8 cellular contexts compared by ENCODE assay signal in the genomic region with DNA sequence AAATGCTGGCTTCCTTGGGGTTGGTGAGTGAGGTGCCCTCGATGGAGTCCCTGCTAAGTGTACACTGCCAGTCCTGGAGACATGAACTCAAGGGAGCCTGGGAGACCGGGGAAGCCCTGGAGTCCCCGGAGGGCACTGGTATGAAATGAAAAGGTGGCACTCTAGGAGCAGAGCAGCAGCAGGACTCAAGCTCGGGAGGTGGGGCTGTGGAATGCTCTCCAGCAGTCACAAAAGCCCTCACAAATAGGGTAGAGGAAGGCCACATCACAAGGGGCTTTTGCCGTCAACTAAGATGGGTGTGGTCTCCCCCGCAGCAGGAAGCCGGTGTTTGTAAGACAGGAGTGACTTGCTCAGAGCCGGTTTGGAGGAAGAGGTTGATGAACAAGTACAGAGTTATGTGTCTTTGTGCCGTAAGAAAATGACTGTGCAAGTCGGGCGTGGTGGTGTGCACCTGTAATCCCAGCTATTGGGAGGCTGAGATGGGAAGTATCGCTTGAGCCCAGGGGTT. TPM values are rescaled to one million over a fixed set of nuclear protein-coding genes. Genes with fewer than 3 reads are reported as not detected.
DNase-seq lines count a peak whose midpoint lies in the region; ATAC-seq, FAIRE-seq and TF ChIP-seq lines count a peak whose summit lies in the region.

No MANE protein-coding gene starts in this region.

- CTCF ChIA-PET in WTC11 (lab: Charles Lee), result no interaction called here

- H3K4me3 ChIP-seq in thyroid gland (replicated peaks in 1 of 3), result no peak overlapping the region

- no peaks in the 10 kb centered on the region for H3K9me3 Mint-ChIP-seq in WTC11
- H3K9me3 Mint-ChIP-seq in activated naive CD8-positive, alpha-beta T cell treated with anti-CD3 and anti-CD28 coated beads for 36 hours, result no peaks in the 10 kb centered on the region

- ATAC-seq in WTC11, result peak; percentile 41; the same call in 1 of the 2 replicates
- no peak for ATAC-seq in HG02938 (IDR thresholded peaks at IDR 0.05; ENCODE audit: unreplicated experiment)

- 0 out of 2 replicates have a peak overlapping the region, but pooled peaks have one; percentile 45 for H3K27ac Mint-ChIP-seq in WTC11
- peak overlapping the region; percentile 83 for H3K27ac Mint-ChIP-seq in activated naive CD8-positive, alpha-beta T cell treated with anti-CD3 and anti-CD28 coated beads for 36 hours

- H3K27me3 Mint-ChIP-seq in WTC11 (ENCODE audit: low read depth), result no peaks in the 10 kb centered on the region
- H3K27me3 Mint-ChIP-seq in activated naive CD8-positive, alpha-beta T cell treated with anti-CD3 and anti-CD28 coated beads for 36 hours, result no peaks in the 10 kb centered on the region

- H3K36me3 Mint-ChIP-seq in WTC11, result no peaks in the 10 kb centered on the region
- H3K36me3 Mint-ChIP-seq in activated naive CD8-positive, alpha-beta T cell treated with anti-CD3 and anti-CD28 coated beads for 36 hours, result no peaks in the 10 kb centered on the region

- H3K9me3 ChIP-seq in thyroid gland, result no peaks in the 10 kb centered on the region

- no peak for TF ChIP-seq POLR2A in GM12891 (IDR thresholded peaks at IDR 0.05; ENCODE audit: low read depth, low read length)
- TF ChIP-seq POLR2A in thyroid gland (IDR thresholded peaks at IDR 0.05), result no peak

- H3K4me3 Mint-ChIP-seq in WTC11, result no peak overlapping the region
- peak overlapping the region; percentile 66 for H3K4me3 Mint-ChIP-seq in activated naive CD8-positive, alpha-beta T cell treated with anti-CD3 and anti-CD28 coated beads for 36 hours

- H3K4me1 ChIP-seq in thyroid gland, result no peaks in the 10 kb centered on the region

- peak; percentile 55 for FAIRE-seq in GM12891 (lab: Jason Lieb, UNC)

- no peaks in the 10 kb centered on the region for H3K36me3 ChIP-seq in thyroid gland

- H3K4me1 Mint-ChIP-seq in WTC11, result peaks cover 5% of the 10 kb centered on the region; the same call in 1 of the 2 replicates
- peaks cover 44% of the 10 kb centered on the region for H3K4me1 Mint-ChIP-seq in activated naive CD8-positive, alpha-beta T cell treated with anti-CD3 and anti-CD28 coated beads for 36 hours

- no peak overlapping the region for H3K27ac ChIP-seq in thyroid gland

- 43 to 47% methylated on average over 12 of the region's 12 CpGs for WGBS in thyroid gland, 2 donors

- intact Hi-C loops in thyroid gland (cut with DNase I), result no loop called here

- POLR2A ChIA-PET in WTC11 (lab: Charles Lee), result interaction anchor here (0.7 kb wide), 1 partner anchor 308 kb away, joined by 3 read pairs; no protein-coding TSS in a partner anchor

- TF ChIP-seq CTCF in WTC11 (IDR thresholded peaks at IDR 0.05) (no peak), thyroid gland (IDR thresholded peaks at IDR 0.05) (no peak)

- H3K27me3 ChIP-seq in thyroid gland, result no peaks in the 10 kb centered on the region

- no peak for DNase-seq in GM12891 (ENCODE audit: insufficient read length, low spot score)
- DNase-seq in WTC11 (ENCODE audit: low spot score), result no peak
- peak; percentile 62 for DNase-seq in activated naive CD8-positive, alpha-beta T cell treated with anti-CD3 and anti-CD28 coated beads for 36 hours
- peak; percentile 25 to 35 for DNase-seq in stimulated activated CD4-positive, alpha-beta T cell treated with anti-CD3 and anti-CD28 coated beads, Interleukin-12 subunit alpha, Interleukin-12 subunit beta, amount 100 ng/mL, for 24 hours (ENCODE audit: low read depth in 2 of 2)
- DNase-seq in NCI-H146 treated with DMSO at 0.1 percent for 48 hours (lab: John Stamatoyannopoulos, UW; ENCODE audit: unreplicated experiment), result no peak
- no peak for DNase-seq in occipital lobe (lab: John Stamatoyannopoulos, UW)
- DNase-seq in thyroid gland, result no peak

TF ChIP-seq in GM12891, 5 proteins besides CTCF, POLR2A, EP300 and RAD21:
- no peak for TF ChIP-seq POLR2AphosphoS5 (IDR thresholded peaks at IDR 0.05; ENCODE audit: low read depth, low read length)
TF ChIP-seq in GM12891: peak in this region for 0.

TF ChIP-seq in WTC11, 78 proteins besides CTCF, POLR2A, EP300 and RAD21 (continues in another document):
- TF ChIP-seq CREB1 (CRISPR knock-in tag; IDR thresholded peaks at IDR 0.05) (no peak), NR2C2 (CRISPR knock-in tag; IDR thresholded peaks at IDR 0.05) (no peak), GTF2I (CRISPR knock-in tag; conservative IDR thresholded peaks at IDR 0.05) (no peak), NFATC4 (CRISPR knock-in tag; IDR thresholded peaks at IDR 0.05) (no peak), NFE2L1 (CRISPR knock-in tag; IDR thresholded peaks at IDR 0.05) (no peak), MXD4 (CRISPR knock-in tag; IDR thresholded peaks at IDR 0.05; ENCODE audit: borderline replicate concordance) (no peak), GABPB1 (CRISPR knock-in tag; IDR thresholded peaks at IDR 0.05) (no peak)
- TF ChIP-seq, protein P1, sequence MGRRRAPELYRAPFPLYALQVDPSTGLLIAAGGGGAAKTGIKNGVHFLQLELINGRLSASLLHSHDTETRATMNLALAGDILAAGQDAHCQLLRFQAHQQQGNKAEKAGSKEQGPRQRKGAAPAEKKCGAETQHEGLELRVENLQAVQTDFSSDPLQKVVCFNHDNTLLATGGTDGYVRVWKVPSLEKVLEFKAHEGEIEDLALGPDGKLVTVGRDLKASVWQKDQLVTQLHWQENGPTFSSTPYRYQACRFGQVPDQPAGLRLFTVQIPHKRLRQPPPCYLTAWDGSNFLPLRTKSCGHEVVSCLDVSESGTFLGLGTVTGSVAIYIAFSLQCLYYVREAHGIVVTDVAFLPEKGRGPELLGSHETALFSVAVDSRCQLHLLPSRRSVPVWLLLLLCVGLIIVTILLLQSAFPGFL (CRISPR knock-in tag; IDR thresholded peaks at IDR 0.05; ENCODE audit: borderline replicate concordance), result no peak
- TF ChIP-seq, protein P2, sequence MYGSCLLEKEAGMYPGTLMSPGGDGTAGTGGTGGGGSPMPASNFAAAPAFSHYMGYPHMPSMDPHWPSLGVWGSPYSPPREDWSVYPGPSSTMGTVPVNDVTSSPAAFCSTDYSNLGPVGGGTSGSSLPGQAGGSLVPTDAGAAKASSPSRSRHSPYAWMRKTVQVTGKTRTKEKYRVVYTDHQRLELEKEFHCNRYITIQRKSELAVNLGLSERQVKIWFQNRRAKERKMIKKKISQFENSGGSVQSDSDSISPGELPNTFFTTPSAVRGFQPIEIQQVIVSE (CRISPR knock-in tag; IDR thresholded peaks at IDR 0.05; ENCODE audit: borderline replicate concordance), result no peak
- TF ChIP-seq, protein P3, sequence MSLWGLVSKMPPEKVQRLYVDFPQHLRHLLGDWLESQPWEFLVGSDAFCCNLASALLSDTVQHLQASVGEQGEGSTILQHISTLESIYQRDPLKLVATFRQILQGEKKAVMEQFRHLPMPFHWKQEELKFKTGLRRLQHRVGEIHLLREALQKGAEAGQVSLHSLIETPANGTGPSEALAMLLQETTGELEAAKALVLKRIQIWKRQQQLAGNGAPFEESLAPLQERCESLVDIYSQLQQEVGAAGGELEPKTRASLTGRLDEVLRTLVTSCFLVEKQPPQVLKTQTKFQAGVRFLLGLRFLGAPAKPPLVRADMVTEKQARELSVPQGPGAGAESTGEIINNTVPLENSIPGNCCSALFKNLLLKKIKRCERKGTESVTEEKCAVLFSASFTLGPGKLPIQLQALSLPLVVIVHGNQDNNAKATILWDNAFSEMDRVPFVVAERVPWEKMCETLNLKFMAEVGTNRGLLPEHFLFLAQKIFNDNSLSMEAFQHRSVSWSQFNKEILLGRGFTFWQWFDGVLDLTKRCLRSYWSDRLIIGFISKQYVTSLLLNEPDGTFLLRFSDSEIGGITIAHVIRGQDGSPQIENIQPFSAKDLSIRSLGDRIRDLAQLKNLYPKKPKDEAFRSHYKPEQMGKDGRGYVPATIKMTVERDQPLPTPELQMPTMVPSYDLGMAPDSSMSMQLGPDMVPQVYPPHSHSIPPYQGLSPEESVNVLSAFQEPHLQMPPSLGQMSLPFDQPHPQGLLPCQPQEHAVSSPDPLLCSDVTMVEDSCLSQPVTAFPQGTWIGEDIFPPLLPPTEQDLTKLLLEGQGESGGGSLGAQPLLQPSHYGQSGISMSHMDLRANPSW (CRISPR knock-in tag; conservative IDR thresholded peaks at IDR 0.05; ENCODE audit: low read depth), result no peak
- TF ChIP-seq, protein P4, sequence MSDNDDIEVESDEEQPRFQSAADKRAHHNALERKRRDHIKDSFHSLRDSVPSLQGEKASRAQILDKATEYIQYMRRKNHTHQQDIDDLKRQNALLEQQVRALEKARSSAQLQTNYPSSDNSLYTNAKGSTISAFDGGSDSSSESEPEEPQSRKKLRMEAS (CRISPR knock-in tag; IDR thresholded peaks at IDR 0.05), result no peak
- TF ChIP-seq, protein P5, sequence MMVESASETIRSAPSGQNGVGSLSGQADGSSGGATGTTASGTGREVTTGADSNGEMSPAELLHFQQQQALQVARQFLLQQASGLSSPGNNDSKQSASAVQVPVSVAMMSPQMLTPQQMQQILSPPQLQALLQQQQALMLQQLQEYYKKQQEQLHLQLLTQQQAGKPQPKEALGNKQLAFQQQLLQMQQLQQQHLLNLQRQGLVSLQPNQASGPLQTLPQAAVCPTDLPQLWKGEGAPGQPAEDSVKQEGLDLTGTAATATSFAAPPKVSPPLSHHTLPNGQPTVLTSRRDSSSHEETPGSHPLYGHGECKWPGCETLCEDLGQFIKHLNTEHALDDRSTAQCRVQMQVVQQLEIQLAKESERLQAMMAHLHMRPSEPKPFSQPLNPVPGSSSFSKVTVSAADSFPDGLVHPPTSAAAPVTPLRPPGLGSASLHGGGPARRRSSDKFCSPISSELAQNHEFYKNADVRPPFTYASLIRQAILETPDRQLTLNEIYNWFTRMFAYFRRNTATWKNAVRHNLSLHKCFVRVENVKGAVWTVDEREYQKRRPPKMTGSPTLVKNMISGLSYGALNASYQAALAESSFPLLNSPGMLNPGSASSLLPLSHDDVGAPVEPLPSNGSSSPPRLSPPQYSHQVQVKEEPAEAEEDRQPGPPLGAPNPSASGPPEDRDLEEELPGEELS (CRISPR knock-in tag; IDR thresholded peaks at IDR 0.05), result no peak
- TF ChIP-seq, protein P6, sequence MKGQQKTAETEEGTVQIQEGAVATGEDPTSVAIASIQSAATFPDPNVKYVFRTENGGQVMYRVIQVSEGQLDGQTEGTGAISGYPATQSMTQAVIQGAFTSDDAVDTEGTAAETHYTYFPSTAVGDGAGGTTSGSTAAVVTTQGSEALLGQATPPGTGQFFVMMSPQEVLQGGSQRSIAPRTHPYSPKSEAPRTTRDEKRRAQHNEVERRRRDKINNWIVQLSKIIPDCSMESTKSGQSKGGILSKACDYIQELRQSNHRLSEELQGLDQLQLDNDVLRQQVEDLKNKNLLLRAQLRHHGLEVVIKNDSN (CRISPR knock-in tag; IDR thresholded peaks at IDR 0.05), result no peak

RNA-seq across cellular contexts. Expression of a gene that starts 19.3 kb away (rescaled TPM):
- polyA plus RNA-seq in GM12891 (2012; ENCODE audit: low read depth, missing spikeins), result 16.5 TPM
- total RNA-seq in WTC11 (2021) (34.4 to 36.0 TPM (median 35.0 TPM) in 3 replicates), occipital lobe (1.1 TPM), thyroid gland (1 to 10 TPM; 1.2 to 5.3 (median 3.0) TPM)
- 10 to 100 TPM; 36.9 to 38.4 TPM for total RNA-seq in activated naive CD8-positive, alpha-beta T cell treated with anti-CD3 and anti-CD28 coated beads for 36 hours

Comparison
In these comparisons a context has a peak if more than half of its experiments do, and no peak if none do; other contexts are left out.
1. DNase-seq: peak in activated naive CD8-positive, alpha-beta T cell treated with anti-CD3 and anti-CD28 coated beads for 36 hours (single experiment) and stimulated activated CD4-positive, alpha-beta T cell treated with anti-CD3 and anti-CD28 coated beads, Interleukin-12 subunit alpha, Interleukin-12 subunit beta, amount 100 ng/mL, for 24 hours (2 of 2); none in GM12891 (single experiment), WTC11 (single experiment), NCI-H146 treated with DMSO at 0.1 percent for 48 hours (single experiment), occipital lobe (single experiment) and thyroid gland (0 of 2).